1 cellular context compared by ENCODE assay signal in the genomic region with DNA sequence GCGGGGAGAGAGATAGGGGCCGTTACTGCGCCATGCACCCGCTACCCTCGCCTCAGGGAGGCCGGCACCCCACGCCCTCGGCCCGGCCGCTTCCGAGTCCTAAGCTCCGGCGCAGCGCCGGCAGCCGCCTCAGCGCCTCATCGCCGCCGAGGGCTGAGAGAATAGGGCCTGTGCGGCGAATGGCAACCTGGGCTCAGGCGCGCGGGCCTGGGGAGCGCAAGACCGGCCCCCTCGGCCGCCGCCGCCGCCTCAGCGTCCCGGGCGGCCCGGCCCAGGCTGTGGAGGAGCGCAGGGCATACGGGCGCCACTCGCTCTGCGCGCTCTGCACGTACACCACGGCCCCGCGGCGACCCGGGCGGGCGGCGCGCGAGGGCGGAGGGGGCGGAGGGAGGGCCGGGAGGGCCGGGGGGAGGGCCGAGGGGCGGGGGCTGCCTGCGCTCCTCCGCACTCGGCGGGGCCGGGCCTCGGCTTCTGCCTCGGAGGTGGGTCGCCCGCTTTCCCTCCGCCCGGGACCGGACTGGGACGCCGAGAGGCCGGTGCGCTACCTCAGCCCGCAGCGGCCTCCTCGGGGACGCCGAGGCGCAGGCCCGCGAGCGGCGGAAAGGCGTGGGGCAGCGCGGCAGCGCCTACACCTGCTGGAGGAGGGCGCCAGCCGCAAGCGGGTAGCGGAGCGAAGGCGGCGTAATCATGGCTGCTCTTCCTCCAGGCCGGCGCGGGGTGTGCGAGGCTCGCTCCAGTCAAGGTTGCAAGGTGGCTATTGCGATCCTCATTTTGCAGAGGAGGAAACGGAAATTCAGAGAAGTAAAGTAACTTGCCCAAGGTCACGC.
A peak's percentile ranks its signal among the peaks of the same experiment; 100 is the strongest.
TF ChIP-seq lines count a peak whose summit lies in the region.

A gene (minus strand): TSS at position 317 of the 827 bp plus-strand sequence. CDS start 399 bp downstream, outside the sequence.

TF ChIP-seq in HepG2, 621 proteins besides CTCF, POLR2A, EP300 and RAD21 (continued from another document and continues in another):
- TF ChIP-seq, protein P1, sequence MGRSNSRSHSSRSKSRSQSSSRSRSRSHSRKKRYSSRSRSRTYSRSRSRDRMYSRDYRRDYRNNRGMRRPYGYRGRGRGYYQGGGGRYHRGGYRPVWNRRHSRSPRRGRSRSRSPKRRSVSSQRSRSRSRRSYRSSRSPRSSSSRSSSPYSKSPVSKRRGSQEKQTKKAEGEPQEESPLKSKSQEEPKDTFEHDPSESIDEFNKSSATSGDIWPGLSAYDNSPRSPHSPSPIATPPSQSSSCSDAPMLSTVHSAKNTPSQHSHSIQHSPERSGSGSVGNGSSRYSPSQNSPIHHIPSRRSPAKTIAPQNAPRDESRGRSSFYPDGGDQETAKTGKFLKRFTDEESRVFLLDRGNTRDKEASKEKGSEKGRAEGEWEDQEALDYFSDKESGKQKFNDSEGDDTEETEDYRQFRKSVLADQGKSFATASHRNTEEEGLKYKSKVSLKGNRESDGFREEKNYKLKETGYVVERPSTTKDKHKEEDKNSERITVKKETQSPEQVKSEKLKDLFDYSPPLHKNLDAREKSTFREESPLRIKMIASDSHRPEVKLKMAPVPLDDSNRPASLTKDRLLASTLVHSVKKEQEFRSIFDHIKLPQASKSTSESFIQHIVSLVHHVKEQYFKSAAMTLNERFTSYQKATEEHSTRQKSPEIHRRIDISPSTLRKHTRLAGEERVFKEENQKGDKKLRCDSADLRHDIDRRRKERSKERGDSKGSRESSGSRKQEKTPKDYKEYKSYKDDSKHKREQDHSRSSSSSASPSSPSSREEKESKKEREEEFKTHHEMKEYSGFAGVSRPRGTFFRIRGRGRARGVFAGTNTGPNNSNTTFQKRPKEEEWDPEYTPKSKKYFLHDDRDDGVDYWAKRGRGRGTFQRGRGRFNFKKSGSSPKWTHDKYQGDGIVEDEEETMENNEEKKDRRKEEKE (IDR thresholded peaks at IDR 0.05) = no peak
- TF ChIP-seq SMARCC2 (IDR thresholded peaks at IDR 0.05) = no peak
- TF ChIP-seq RBAK (CRISPR knock-in tag; IDR thresholded peaks at IDR 0.05) = no peak
- no peak for TF ChIP-seq ZNF251 (CRISPR knock-in tag; IDR thresholded peaks at IDR 0.05)
- TF ChIP-seq JDP2 (CRISPR knock-in tag; IDR thresholded peaks at IDR 0.05; ENCODE audit: borderline replicate concordance) = no peak
- no peak for TF ChIP-seq ZBTB20 (CRISPR knock-in tag; IDR thresholded peaks at IDR 0.05; ENCODE audit: borderline replicate concordance, low read depth)
- no peak for TF ChIP-seq ZMYM2 (CRISPR knock-in tag; IDR thresholded peaks at IDR 0.05)
- TF ChIP-seq SMAD3 (CRISPR knock-in tag; IDR thresholded peaks at IDR 0.05) = peak; percentile 39; the same call in 1 of the 2 replicates
- peak; percentile 49; the same call in 1 of the 2 replicates for TF ChIP-seq NR2C2 (CRISPR knock-in tag; IDR thresholded peaks at IDR 0.05; ENCODE audit: borderline replicate concordance)
- TF ChIP-seq, protein P2, sequence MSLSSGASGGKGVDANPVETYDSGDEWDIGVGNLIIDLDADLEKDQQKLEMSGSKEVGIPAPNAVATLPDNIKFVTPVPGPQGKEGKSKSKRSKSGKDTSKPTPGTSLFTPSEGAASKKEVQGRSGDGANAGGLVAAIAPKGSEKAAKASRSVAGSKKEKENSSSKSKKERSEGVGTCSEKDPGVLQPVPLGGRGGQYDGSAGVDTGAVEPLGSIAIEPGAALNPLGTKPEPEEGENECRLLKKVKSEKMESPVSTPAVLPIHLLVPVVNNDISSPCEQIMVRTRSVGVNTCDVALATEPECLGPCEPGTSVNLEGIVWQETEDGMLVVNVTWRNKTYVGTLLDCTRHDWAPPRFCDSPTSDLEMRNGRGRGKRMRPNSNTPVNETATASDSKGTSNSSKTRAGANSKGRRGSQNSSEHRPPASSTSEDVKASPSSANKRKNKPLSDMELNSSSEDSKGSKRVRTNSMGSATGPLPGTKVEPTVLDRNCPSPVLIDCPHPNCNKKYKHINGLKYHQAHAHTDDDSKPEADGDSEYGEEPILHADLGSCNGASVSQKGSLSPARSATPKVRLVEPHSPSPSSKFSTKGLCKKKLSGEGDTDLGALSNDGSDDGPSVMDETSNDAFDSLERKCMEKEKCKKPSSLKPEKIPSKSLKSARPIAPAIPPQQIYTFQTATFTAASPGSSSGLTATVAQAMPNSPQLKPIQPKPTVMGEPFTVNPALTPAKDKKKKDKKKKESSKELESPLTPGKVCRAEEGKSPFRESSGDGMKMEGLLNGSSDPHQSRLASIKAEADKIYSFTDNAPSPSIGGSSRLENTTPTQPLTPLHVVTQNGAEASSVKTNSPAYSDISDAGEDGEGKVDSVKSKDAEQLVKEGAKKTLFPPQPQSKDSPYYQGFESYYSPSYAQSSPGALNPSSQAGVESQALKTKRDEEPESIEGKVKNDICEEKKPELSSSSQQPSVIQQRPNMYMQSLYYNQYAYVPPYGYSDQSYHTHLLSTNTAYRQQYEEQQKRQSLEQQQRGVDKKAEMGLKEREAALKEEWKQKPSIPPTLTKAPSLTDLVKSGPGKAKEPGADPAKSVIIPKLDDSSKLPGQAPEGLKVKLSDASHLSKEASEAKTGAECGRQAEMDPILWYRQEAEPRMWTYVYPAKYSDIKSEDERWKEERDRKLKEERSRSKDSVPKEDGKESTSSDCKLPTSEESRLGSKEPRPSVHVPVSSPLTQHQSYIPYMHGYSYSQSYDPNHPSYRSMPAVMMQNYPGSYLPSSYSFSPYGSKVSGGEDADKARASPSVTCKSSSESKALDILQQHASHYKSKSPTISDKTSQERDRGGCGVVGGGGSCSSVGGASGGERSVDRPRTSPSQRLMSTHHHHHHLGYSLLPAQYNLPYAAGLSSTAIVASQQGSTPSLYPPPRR (CRISPR knock-in tag; IDR thresholded peaks at IDR 0.05; ENCODE audit: borderline replicate concordance) = peak; percentile 69
- no peak; the same call in none of the 2 replicates for TF ChIP-seq FOXA3 (CRISPR knock-in tag; IDR thresholded peaks at IDR 0.05)
- no peak for TF ChIP-seq SETDB1 (CRISPR knock-in tag; IDR thresholded peaks at IDR 0.05; ENCODE audit: borderline replicate concordance)
- TF ChIP-seq ZNF205 (CRISPR knock-in tag; IDR thresholded peaks at IDR 0.05) = peak; percentile 46; the same call in 1 of the 2 replicates
- TF ChIP-seq, protein P3, sequence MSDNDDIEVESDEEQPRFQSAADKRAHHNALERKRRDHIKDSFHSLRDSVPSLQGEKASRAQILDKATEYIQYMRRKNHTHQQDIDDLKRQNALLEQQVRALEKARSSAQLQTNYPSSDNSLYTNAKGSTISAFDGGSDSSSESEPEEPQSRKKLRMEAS (IDR thresholded peaks at IDR 0.05) = peak; percentile 71
- TF ChIP-seq, protein P4, sequence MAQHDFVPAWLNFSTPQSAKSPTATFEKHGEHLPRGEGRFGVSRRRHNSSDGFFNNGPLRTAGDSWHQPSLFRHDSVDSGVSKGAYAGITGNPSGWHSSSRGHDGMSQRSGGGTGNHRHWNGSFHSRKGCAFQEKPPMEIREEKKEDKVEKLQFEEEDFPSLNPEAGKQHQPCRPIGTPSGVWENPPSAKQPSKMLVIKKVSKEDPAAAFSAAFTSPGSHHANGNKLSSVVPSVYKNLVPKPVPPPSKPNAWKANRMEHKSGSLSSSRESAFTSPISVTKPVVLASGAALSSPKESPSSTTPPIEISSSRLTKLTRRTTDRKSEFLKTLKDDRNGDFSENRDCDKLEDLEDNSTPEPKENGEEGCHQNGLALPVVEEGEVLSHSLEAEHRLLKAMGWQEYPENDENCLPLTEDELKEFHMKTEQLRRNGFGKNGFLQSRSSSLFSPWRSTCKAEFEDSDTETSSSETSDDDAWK (CRISPR knock-in tag; IDR thresholded peaks at IDR 0.05) = no peak
- TF ChIP-seq, protein P5, sequence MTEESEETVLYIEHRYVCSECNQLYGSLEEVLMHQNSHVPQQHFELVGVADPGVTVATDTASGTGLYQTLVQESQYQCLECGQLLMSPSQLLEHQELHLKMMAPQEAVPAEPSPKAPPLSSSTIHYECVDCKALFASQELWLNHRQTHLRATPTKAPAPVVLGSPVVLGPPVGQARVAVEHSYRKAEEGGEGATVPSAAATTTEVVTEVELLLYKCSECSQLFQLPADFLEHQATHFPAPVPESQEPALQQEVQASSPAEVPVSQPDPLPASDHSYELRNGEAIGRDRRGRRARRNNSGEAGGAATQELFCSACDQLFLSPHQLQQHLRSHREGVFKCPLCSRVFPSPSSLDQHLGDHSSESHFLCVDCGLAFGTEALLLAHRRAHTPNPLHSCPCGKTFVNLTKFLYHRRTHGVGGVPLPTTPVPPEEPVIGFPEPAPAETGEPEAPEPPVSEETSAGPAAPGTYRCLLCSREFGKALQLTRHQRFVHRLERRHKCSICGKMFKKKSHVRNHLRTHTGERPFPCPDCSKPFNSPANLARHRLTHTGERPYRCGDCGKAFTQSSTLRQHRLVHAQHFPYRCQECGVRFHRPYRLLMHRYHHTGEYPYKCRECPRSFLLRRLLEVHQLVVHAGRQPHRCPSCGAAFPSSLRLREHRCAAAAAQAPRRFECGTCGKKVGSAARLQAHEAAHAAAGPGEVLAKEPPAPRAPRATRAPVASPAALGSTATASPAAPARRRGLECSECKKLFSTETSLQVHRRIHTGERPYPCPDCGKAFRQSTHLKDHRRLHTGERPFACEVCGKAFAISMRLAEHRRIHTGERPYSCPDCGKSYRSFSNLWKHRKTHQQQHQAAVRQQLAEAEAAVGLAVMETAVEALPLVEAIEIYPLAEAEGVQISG (CRISPR knock-in tag; IDR thresholded peaks at IDR 0.05) = peak; percentile 86
- no peak; the same call in none of the 2 replicates for TF ChIP-seq ZNF709 (CRISPR knock-in tag; IDR thresholded peaks at IDR 0.05)
- TF ChIP-seq, protein P6, sequence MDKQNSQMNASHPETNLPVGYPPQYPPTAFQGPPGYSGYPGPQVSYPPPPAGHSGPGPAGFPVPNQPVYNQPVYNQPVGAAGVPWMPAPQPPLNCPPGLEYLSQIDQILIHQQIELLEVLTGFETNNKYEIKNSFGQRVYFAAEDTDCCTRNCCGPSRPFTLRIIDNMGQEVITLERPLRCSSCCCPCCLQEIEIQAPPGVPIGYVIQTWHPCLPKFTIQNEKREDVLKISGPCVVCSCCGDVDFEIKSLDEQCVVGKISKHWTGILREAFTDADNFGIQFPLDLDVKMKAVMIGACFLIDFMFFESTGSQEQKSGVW (CRISPR knock-in tag; IDR thresholded peaks at IDR 0.05; ENCODE audit: borderline replicate concordance) = peak; percentile 93; the same call in 1 of the 2 replicates
- no peak for TF ChIP-seq ZNF12 (CRISPR knock-in tag; IDR thresholded peaks at IDR 0.05)
- TF ChIP-seq NAIF1 (CRISPR knock-in tag; IDR thresholded peaks at IDR 0.05; ENCODE audit: borderline replicate concordance) = no peak
- TF ChIP-seq, protein P7, sequence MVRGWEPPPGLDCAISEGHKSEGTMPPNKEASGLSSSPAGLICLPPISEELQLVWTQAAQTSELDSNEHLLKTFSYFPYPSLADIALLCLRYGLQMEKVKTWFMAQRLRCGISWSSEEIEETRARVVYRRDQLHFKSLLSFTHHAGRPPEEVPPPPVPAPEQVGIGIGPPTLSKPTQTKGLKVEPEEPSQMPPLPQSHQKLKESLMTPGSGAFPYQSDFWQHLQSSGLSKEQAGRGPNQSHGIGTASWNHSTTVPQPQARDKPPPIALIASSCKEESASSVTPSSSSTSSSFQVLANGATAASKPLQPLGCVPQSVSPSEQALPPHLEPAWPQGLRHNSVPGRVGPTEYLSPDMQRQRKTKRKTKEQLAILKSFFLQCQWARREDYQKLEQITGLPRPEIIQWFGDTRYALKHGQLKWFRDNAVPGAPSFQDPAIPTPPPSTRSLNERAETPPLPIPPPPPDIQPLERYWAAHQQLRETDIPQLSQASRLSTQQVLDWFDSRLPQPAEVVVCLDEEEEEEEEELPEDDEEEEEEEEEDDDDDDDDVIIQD (CRISPR knock-in tag; IDR thresholded peaks at IDR 0.05; ENCODE audit: low read depth) = no peak
- TF ChIP-seq, protein P8, sequence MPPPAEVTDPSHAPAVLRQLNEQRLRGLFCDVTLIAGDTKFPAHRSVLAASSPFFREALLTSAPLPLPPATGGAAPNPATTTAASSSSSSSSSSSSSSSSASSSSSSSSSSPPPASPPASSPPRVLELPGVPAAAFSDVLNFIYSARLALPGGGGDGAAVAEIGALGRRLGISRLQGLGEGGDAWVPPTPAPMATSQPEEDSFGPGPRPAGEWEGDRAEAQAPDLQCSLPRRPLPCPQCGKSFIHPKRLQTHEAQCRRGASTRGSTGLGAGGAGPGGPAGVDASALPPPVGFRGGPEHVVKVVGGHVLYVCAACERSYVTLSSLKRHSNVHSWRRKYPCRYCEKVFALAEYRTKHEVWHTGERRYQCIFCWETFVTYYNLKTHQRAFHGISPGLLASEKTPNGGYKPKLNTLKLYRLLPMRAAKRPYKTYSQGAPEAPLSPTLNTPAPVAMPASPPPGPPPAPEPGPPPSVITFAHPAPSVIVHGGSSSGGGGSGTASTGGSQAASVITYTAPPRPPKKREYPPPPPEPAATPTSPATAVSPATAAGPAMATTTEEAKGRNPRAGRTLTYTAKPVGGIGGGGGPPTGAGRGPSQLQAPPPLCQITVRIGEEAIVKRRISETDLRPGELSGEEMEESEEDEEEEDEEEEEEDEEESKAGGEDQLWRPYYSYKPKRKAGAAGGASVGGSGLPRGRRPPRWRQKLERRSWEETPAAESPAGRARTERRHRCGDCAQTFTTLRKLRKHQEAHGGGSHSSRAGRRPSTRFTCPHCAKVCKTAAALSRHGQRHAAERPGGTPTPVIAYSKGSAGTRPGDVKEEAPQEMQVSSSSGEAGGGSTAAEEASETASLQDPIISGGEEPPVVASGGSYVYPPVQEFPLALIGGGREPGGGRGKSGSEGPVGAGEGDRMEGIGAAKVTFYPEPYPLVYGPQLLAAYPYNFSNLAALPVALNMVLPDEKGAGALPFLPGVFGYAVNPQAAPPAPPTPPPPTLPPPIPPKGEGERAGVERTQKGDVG (CRISPR knock-in tag; IDR thresholded peaks at IDR 0.05; ENCODE audit: borderline replicate concordance) = no peak
- TF ChIP-seq XBP1 (CRISPR knock-in tag; IDR thresholded peaks at IDR 0.05) = no peak
